28 cellular contexts compared by ENCODE assay signal in genomic region chr10:124376411-124376810, GRCh38.
"Had no signal": no experiment of that assay in that cellular context is flagged by ENCODE, and none has a peak within 500 bp of the region (broad histone marks: within the 10 kb centered on the region; RNA-seq: fewer than 3 reads in every experiment).

No MANE protein-coding gene starts in this region.

- H3K9me3 ChIP-seq: esophagus squamous epithelium, gastroesophageal sphincter, heart right ventricle had no signal

- ATAC-seq: activated CD4-positive, alpha-beta T cell treated with anti-CD3 and anti-CD28 coated beads for 36 hours; activated CD8-positive, alpha-beta memory T cell treated with anti-CD3 and anti-CD28 coated beads, Interleukin-2, amount 10 ng/mL, durations not matched to agents 7 days and 5 days; activated CD8-positive, alpha-beta T cell treated with anti-CD3 and anti-CD28 coated beads, Interleukin-2, amount 10 ng/mL, durations not matched to agents 7 days and 5 days; effector memory CD8-positive, alpha-beta T cell; gastroesophageal sphincter; heart right ventricle; T-helper 17 cell had no signal

- H3K36me3 ChIP-seq: brain microvascular endothelial cell, esophagus squamous epithelium, gastroesophageal sphincter, heart right ventricle, WERI-Rb-1 had no signal

- H3K27me3 ChIP-seq: brain microvascular endothelial cell, gastroesophageal sphincter had no signal

- H3K4me3 ChIP-seq: esophagus squamous epithelium, gastroesophageal sphincter, heart right ventricle had no signal

- H3K27ac ChIP-seq: brain microvascular endothelial cell, esophagus squamous epithelium, gastroesophageal sphincter, heart right ventricle, WERI-Rb-1 had no signal

- DNase-seq: activated CD4-positive, alpha-beta memory T cell treated with anti-CD3 and anti-CD28 coated beads for 36 hours; activated CD4-positive, alpha-beta T cell treated with anti-CD3 and anti-CD28 coated beads for 36 hours; activated CD4-positive, alpha-beta T cell treated with anti-CD3 and anti-CD28 coated beads, Interleukin-2, amount 10 ng/mL, durations not matched to agents 24 days and 14 days; activated CD4-positive, CD25-positive, alpha-beta regulatory T cell; activated CD4-positive, CD25-positive, alpha-beta regulatory T cell treated with anti-CD3 and anti-CD28 coated beads, Interleukin-2, amount 50 U/mL, for 72 hours; activated CD8-positive, alpha-beta memory T cell treated with anti-CD3 and anti-CD28 coated beads, Interleukin-2, amount 10 ng/mL, durations not matched to agents 7 days and 5 days; activated CD8-positive, alpha-beta memory T cell treated with anti-CD3 and anti-CD28 coated beads, Interleukin-2, amount 50 U/mL, for 4 hours; activated CD8-positive, alpha-beta T cell treated with anti-CD3 and anti-CD28 coated beads, Interleukin-2, amount 10 ng/mL, durations not matched to agents 7 days and 5 days; activated gamma-delta T cell treated with Interleukin-2 at 50 U/mL for 16 hours; activated naive CD4-positive, alpha-beta T cell treated with anti-CD3 and anti-CD28 coated beads, Interleukin-2, amount 50 U/mL, for 16 hours; activated naive CD4-positive, alpha-beta T cell treated with Interleukin-2 at 50 U/mL for 16 hours; activated T-cell treated with anti-CD3 and anti-CD28 coated beads, Interleukin-2, amount 50 U/mL, for 1 hour; activated T-cell treated with anti-CD3 and anti-CD28 coated beads, Interleukin-2, amount 50 U/mL, for 48 hours; amniotic stem cell; anterior cingulate cortex; brain microvascular endothelial cell; cortex of kidney; dermis blood vessel endothelial cell; effector CD4-positive, alpha-beta T cell; effector memory CD8-positive, alpha-beta T cell; esophagus squamous epithelium; foreskin melanocyte; heart right ventricle; T-helper 1 cell; T-helper 17 cell; T1000; WERI-Rb-1 had no signal

- H3K4me1 ChIP-seq: gastroesophageal sphincter, heart right ventricle had no signal
